In genomic region chr10:102661614-102662133, GRCh38 we compare ENCODE assay signal across 9 cellular contexts. TPM values are rescaled to one million over a fixed set of nuclear protein-coding genes. Genes with fewer than 3 reads are reported as not detected.
A peak's percentile ranks its signal among the peaks of the same experiment; 100 is the strongest.
DNase-seq lines count a peak whose midpoint lies in the region; ATAC-seq, FAIRE-seq and TF ChIP-seq lines count a peak whose summit lies in the region.
"Had no signal": no experiment of that assay in that cellular context is flagged by ENCODE, and none has a peak within 500 bp of the region (broad histone marks: within the 10 kb centered on the region; RNA-seq: fewer than 3 reads in every experiment).

No MANE protein-coding gene starts in this region.

- H3K4me2 ChIP-seq in GM12878 (ENCODE audit: control insufficient read depth, insufficient read depth) (peak overlapping the region; percentile 92), parathyroid adenoma (ENCODE audit: low read length) (no peak overlapping the region)

- SMC1A ChIA-PET in GM12878 (lab: Charles Lee; ENCODE audit: uncharacterized antibody, unreplicated experiment) = interaction anchor here (0.5 to 4.6 kb wide), 11 partner anchors 8 to 345 kb away, joined by 3 to 45 read pairs (median 5); partner anchors contain the start of gene TRIM8

- DNase-seq in GM12878 (ENCODE audit: low read depth, low spot score) (no peak), COR-L47 (lab: John Stamatoyannopoulos, UW) (no peak), AML-193 (lab: John Stamatoyannopoulos, UW) (no peak)

- TF ChIP-seq RAD21 in GM12878 (IDR thresholded peaks at IDR 0.05; ENCODE audit: insufficient read depth, low read depth, low read length) = no peak

- H3K4me1 ChIP-seq in GM12878 (ENCODE audit: control insufficient read depth, insufficient read depth, low read length) = peaks cover 22% of the 10 kb centered on the region
- H3K4me1 ChIP-seq in parathyroid adenoma = peaks cover 26% of the 10 kb centered on the region

- H2AFZ ChIP-seq in GM12878 (ENCODE audit: control insufficient read depth, low read depth, low read length) (peak overlapping the region; percentile 65), parathyroid adenoma (peak overlapping the region; percentile 30)

- H3K9ac ChIP-seq in GM12878 (ENCODE audit: control insufficient read depth, insufficient read depth, low read length) (peak overlapping the region; percentile 50), parathyroid adenoma (no peak overlapping the region)

- H3K27me3 ChIP-seq in GM12878 (replicated peaks in 1 of 2; ENCODE audit: control insufficient read depth in 2 of 2, insufficient read depth in 2 of 2, low read length in 1 of 2) = no peaks in the 10 kb centered on the region
- no peaks in the 10 kb centered on the region for H3K27me3 ChIP-seq in parathyroid adenoma (ENCODE audit: control insufficient read depth, insufficient read depth, low read length)
- H3K27me3 ChIP-seq: sigmoid colon had no signal

- TF ChIP-seq CTCF in GM12878 (IDR thresholded peaks at IDR 0.05 in 2 of 3, conservative IDR thresholded peaks at IDR 0.05 in 1 of 3; ENCODE audit: control insufficient read depth in 2 of 3, extremely low read depth in 1 of 3, insufficient read depth in 1 of 3, low read depth in 3 of 3, low read length in 3 of 3) (no peak), parathyroid adenoma (IDR thresholded peaks at IDR 0.05) (no peak)

- in situ Hi-C loops in GM12878 (cut with MboI) = no loop called here

- H4K20me1 ChIP-seq in GM12878 (ENCODE audit: control insufficient read depth, insufficient read depth) = no peaks in the 10 kb centered on the region

- TF ChIP-seq EP300 in GM12878 (IDR thresholded peaks at IDR 0.05; ENCODE audit: borderline replicate concordance in 1 of 2, control insufficient read depth in 1 of 2, low read depth in 2 of 2, low read length in 2 of 2) = no peak

- H3K79me2 ChIP-seq in GM12878 (ENCODE audit: control insufficient read depth, insufficient read depth, low read length) (no peaks in the 10 kb centered on the region), parathyroid adenoma (no peaks in the 10 kb centered on the region)

- TF ChIP-seq POLR2A in GM12878 (IDR thresholded peaks at IDR 0.05; ENCODE audit: low read depth, low read length) = no peak

- BruUV-seq in GM12878 (replicated peaks; lab: Mats Ljungman, UMichigan) = no TSS peak

- H3K9me3 ChIP-seq in GM12878 (replicated peaks; ENCODE audit: control insufficient read depth, insufficient read depth, low read length) (no peaks in the 10 kb centered on the region), parathyroid adenoma (ENCODE audit: control insufficient read depth, low read length) (no peaks in the 10 kb centered on the region)
- H3K9me3 ChIP-seq: sigmoid colon had no signal

- H3K4me3 ChIP-seq in GM12878 (no peak overlapping the region; the same call in 1 of the 2 replicates), parathyroid adenoma (ENCODE audit: low read depth, low read length) (no peak overlapping the region)

- WGBS in GM12878 (ENCODE audit: insufficient coverage, insufficient replicate concordance, low lambda C conversion rate, missing lambda C conversion rate) = 19% methylated on average over 6 of the region's 7 CpGs

- RAD21 ChIA-PET in GM12878 (lab: Charles Lee; ENCODE audit: unreplicated experiment) = interaction anchor here (0.7 to 4.8 kb wide), 7 partner anchors 11 to 57 kb away, joined by 5 to 65 read pairs (median 29); partner anchors contain the start of genes ARL3, SFXN2 and TRIM8

- POLR2A ChIA-PET in GM12878 (lab: Charles Lee) = interaction anchor here (0.6 to 5.4 kb wide), 10 partner anchors 8 to 85 kb away, joined by 3 to 73 read pairs (median 7); partner anchors contain the start of genes ARL3, SFXN2 and TRIM8

- intact Hi-C loops in GM12878 (cut with micrococcal nuclease; ENCODE audit: unreplicated experiment) = no loop called here

- H3K36me3 ChIP-seq in GM12878 (ENCODE audit: control insufficient read depth in 2 of 2, insufficient read depth in 2 of 2, low read length in 1 of 2) = peaks cover 2 to 9% of the 10 kb centered on the region in 2 experiments; a peak in 3 of 4 replicates
- no peaks in the 10 kb centered on the region for H3K36me3 ChIP-seq in parathyroid adenoma (ENCODE audit: control insufficient read depth, insufficient read depth, low read length)

- CTCF ChIA-PET in GM12878 (lab: Yijun Ruan, JAX) = interaction anchor here (1.3 to 9.4 kb wide), 7 partner anchors 8 to 492 kb away, joined by 3 to 82 read pairs (median 8); partner anchors contain the start of gene TRIM8

- FAIRE-seq in GM12878 (lab: Jason Lieb, UNC) = no peak

- H3K27ac ChIP-seq in GM12878 (ENCODE audit: control insufficient read depth, insufficient read depth) (peak overlapping the region; percentile 83), parathyroid adenoma (peak overlapping the region; percentile 51)

- ATAC-seq in GM19023 (IDR thresholded peaks at IDR 0.05; ENCODE audit: unreplicated experiment) = peak; percentile 21
- peak; percentile 13 for ATAC-seq in HG03025 (IDR thresholded peaks at IDR 0.05; ENCODE audit: low FRiP score, unreplicated experiment)
- peak; percentile 45 for ATAC-seq in GM12878
- no peak for ATAC-seq in GM21825 (IDR thresholded peaks at IDR 0.05; ENCODE audit: unreplicated experiment)
- no peak for ATAC-seq in GM18498 (IDR thresholded peaks at IDR 0.05; ENCODE audit: unreplicated experiment)

TF ChIP-seq in GM12878, 131 proteins besides CTCF, POLR2A, EP300 and RAD21 (continues in another document):
- TF ChIP-seq RB1 (IDR thresholded peaks at IDR 0.05; ENCODE audit: borderline replicate concordance) (no peak), JUNB (IDR thresholded peaks at IDR 0.05) (no peak), MAX (IDR thresholded peaks at IDR 0.05; ENCODE audit: low read depth, low read length) (0 out of 2 replicates have a peak, but pooled peaks have one; percentile 2), SIN3A (IDR thresholded peaks at IDR 0.05; ENCODE audit: low read depth, low read length) (peak; percentile 22; the same call in 1 of the 2 replicates)

RNA-seq across cellular contexts. Expression of gene TRIM8, which starts 17.4 kb away (rescaled TPM):
- 58.5 and 70.9 TPM in 2 replicates for total RNA-seq in GM12878 (2013; cell fraction: nucleolus; rRNA removed)
- total RNA-seq in GM12878 (2014; rRNA removed) = 18.7 and 19.0 TPM in 2 replicates
- 13.5 and 15.9 TPM in 2 replicates for total RNA-seq in GM12878 (2014; rRNA removed; fragmentation: Illumina TruSeq; extraction: Trizol)
- 44.2 and 53.2 TPM in 2 replicates for total RNA-seq in GM12878 (2021)
- polyA plus RNA-seq in GM12878 (2011; ENCODE audit: low read depth) = 17.0 TPM
- polyA plus RNA-seq in GM12878 (2011; rRNA removed) = 16.6 and 26.9 TPM in 2 replicates
- polyA plus RNA-seq in GM12878 (2011; cell fraction: cytosol; rRNA removed) = 27.7 and 28.2 TPM in 2 replicates
- polyA plus RNA-seq in GM12878 (2011; cell fraction: nucleus; rRNA removed) = 52.8 and 58.6 TPM in 2 replicates
- polyA plus RNA-seq in GM12878 (2012) = 33.3 and 66.7 TPM in 2 replicates
- 9.9 and 22.4 TPM in 2 replicates for polyA plus RNA-seq in GM12878 (2014; fragmentation: Illumina TruSeq; extraction: Trizol)
- polyA plus RNA-seq in GM12878 (2014; fragmentation: Nextera tagmentation; extraction: Ambion mirVana) = 1 to 10 TPM; 7.9 to 9.5 TPM
- polyA plus RNA-seq in GM12878 (2014; rRNA removed) = 33.5 and 37.5 TPM in 2 replicates
- 10 to 100 TPM; 27.3 to 27.6 TPM for polyA plus RNA-seq in GM12878 (2016; fragmentation: Nextera tagmentation; extraction: Ambion mirVana)
- polyA minus RNA-seq in GM12878 (2011; rRNA and poly(A)+ RNA removed) = 15.7 and 25.1 TPM in 2 replicates
- polyA minus RNA-seq in GM12878 (2011; cell fraction: cytosol; rRNA and poly(A)+ RNA removed) = 13.5 and 20.3 TPM in 2 replicates
- 18.7 and 35.3 TPM in 2 replicates for polyA minus RNA-seq in GM12878 (2011; cell fraction: nucleus; rRNA and poly(A)+ RNA removed)

RNA-seq across cellular contexts. Expression of gene ARL3, which starts 52.5 kb away (rescaled TPM):
- 4.6 and 5.9 TPM in 2 replicates for total RNA-seq in GM12878 (2013; cell fraction: nucleolus; rRNA removed)
- total RNA-seq in GM12878 (2014; rRNA removed) = 4.9 and 6.2 TPM in 2 replicates
- total RNA-seq in GM12878 (2014; rRNA removed; fragmentation: Illumina TruSeq; extraction: Trizol) = 6.6 and 7.2 TPM in 2 replicates
- total RNA-seq in GM12878 (2021) = 7.7 TPM in 2 replicates
- polyA plus RNA-seq in GM12878 (2011; ENCODE audit: low read depth) = 7.7 TPM
- 11.3 and 14.0 TPM in 2 replicates for polyA plus RNA-seq in GM12878 (2011; rRNA removed)
- polyA plus RNA-seq in GM12878 (2011; cell fraction: cytosol; rRNA removed) = 5.5 and 5.8 TPM in 2 replicates
- polyA plus RNA-seq in GM12878 (2011; cell fraction: nucleus; rRNA removed) = 4.3 and 5.0 TPM in 2 replicates
- polyA plus RNA-seq in GM12878 (2012) = 8.5 and 8.9 TPM in 2 replicates
- 10.6 and 13.7 TPM in 2 replicates for polyA plus RNA-seq in GM12878 (2014; fragmentation: Illumina TruSeq; extraction: Trizol)
- 10 to 100 TPM; 21.0 to 26.1 TPM for polyA plus RNA-seq in GM12878 (2014; fragmentation: Nextera tagmentation; extraction: Ambion mirVana)
- polyA plus RNA-seq in GM12878 (2014; rRNA removed) = 8.5 and 9.7 TPM in 2 replicates
- polyA plus RNA-seq in GM12878 (2016; fragmentation: Nextera tagmentation; extraction: Ambion mirVana) = 10 to 100 TPM; 21.9 to 22.2 TPM
- polyA minus RNA-seq in GM12878 (2011; rRNA and poly(A)+ RNA removed) = 4.1 and 5.1 TPM in 2 replicates
- 1.9 and 2.3 TPM in 2 replicates for polyA minus RNA-seq in GM12878 (2011; cell fraction: cytosol; rRNA and poly(A)+ RNA removed)
- polyA minus RNA-seq in GM12878 (2011; cell fraction: nucleus; rRNA and poly(A)+ RNA removed) = 1.5 and 3.3 TPM in 2 replicates

RNA-seq across cellular contexts. Expression of gene SFXN2, which starts 52.8 kb away (rescaled TPM):
- total RNA-seq in GM12878 (2013; cell fraction: nucleolus; rRNA removed) = 38.8 and 43.9 TPM in 2 replicates
- 11.9 and 13.8 TPM in 2 replicates for total RNA-seq in GM12878 (2014; rRNA removed)
- 14.9 and 17.5 TPM in 2 replicates for total RNA-seq in GM12878 (2014; rRNA removed; fragmentation: Illumina TruSeq; extraction: Trizol)
- total RNA-seq in GM12878 (2021) = 16.8 and 22.1 TPM in 2 replicates
- 7.3 TPM for polyA plus RNA-seq in GM12878 (2011; ENCODE audit: low read depth)
- 16.3 and 21.6 TPM in 2 replicates for polyA plus RNA-seq in GM12878 (2011; rRNA removed)
- polyA plus RNA-seq in GM12878 (2011; cell fraction: cytosol; rRNA removed) = 23.8 and 25.9 TPM in 2 replicates
- 33.6 and 41.0 TPM in 2 replicates for polyA plus RNA-seq in GM12878 (2011; cell fraction: nucleus; rRNA removed)
- polyA plus RNA-seq in GM12878 (2012) = 7.6 and 8.9 TPM in 2 replicates
- polyA plus RNA-seq in GM12878 (2014; fragmentation: Illumina TruSeq; extraction: Trizol) = 16.1 and 19.5 TPM in 2 replicates
- polyA plus RNA-seq in GM12878 (2014; fragmentation: Nextera tagmentation; extraction: Ambion mirVana) = 1 to 10 TPM; 8.8 to 9.6 TPM
- 17.2 and 22.5 TPM in 2 replicates for polyA plus RNA-seq in GM12878 (2014; rRNA removed)
- 10 to 100 TPM; 19.9 to 20.5 TPM for polyA plus RNA-seq in GM12878 (2016; fragmentation: Nextera tagmentation; extraction: Ambion mirVana)
- 25.4 and 31.7 TPM in 2 replicates for polyA minus RNA-seq in GM12878 (2011; rRNA and poly(A)+ RNA removed)
- polyA minus RNA-seq in GM12878 (2011; cell fraction: cytosol; rRNA and poly(A)+ RNA removed) = 8.3 and 11.5 TPM in 2 replicates
- 20.9 and 40.1 TPM in 2 replicates for polyA minus RNA-seq in GM12878 (2011; cell fraction: nucleus; rRNA and poly(A)+ RNA removed)

Comparison
In these comparisons a context has a peak if more than half of its experiments do, and no peak if none do; other contexts are left out.
1. ATAC-seq: peak in GM19023 (single experiment), HG03025 (single experiment) and GM12878 (single experiment); none in GM21825 (single experiment) and GM18498 (single experiment).